Comparison of ENCODE assay signal across 17 cellular contexts in genomic region chr16:61909074-61909473, GRCh38.
DNase-seq lines count a peak whose midpoint lies in the region; ATAC-seq, FAIRE-seq and TF ChIP-seq lines count a peak whose summit lies in the region.
"Had no signal": no experiment of that assay in that cellular context is flagged by ENCODE, and none has a peak within 500 bp of the region (broad histone marks: within the 10 kb centered on the region; RNA-seq: fewer than 3 reads in every experiment).

No MANE protein-coding gene starts in this region.

- H3K27me3 ChIP-seq in MG63 = no peaks in the 10 kb centered on the region
- no peaks in the 10 kb centered on the region for H3K27me3 ChIP-seq in aorta (ENCODE audit: control insufficient read depth in 1 of 2, insufficient read depth in 2 of 2, low read length in 1 of 2)

- H3K9me3 ChIP-seq in MG63 (no peaks in the 10 kb centered on the region), aorta (ENCODE audit: control insufficient read depth, low read length) (no peaks in the 10 kb centered on the region)
- H3K9me3 ChIP-seq: A549 had no signal

- ATAC-seq in aorta (ENCODE audit: low FRiP score) (peak; percentile 78), HG03196 (IDR thresholded peaks at IDR 0.05; ENCODE audit: unreplicated experiment) (no peak)
- ATAC-seq: A549, GM23338 had no signal

- TF ChIP-seq CTCF in GM10248 (IDR thresholded peaks at IDR 0.05; ENCODE audit: control extremely low read depth, extremely low read depth, low read depth, missing control alignments) = no peak

- no peaks in the 10 kb centered on the region for H3K36me3 ChIP-seq in MG63
- H3K36me3 ChIP-seq in aorta (ENCODE audit: control insufficient read depth in 1 of 2, insufficient read depth in 2 of 2, low read length in 1 of 2) = no peaks in the 10 kb centered on the region

- H3K4me3 ChIP-seq in MG63 = no peak overlapping the region
- H3K4me3 ChIP-seq in aorta (ENCODE audit: low read length in 2 of 2) = no peak overlapping the region
- H3K4me3 ChIP-seq: A549, GM23338 had no signal

- peaks cover 1 to 9% of the 10 kb centered on the region in 2 donors for H3K4me1 ChIP-seq in aorta (ENCODE audit: control insufficient read depth in 1 of 2, insufficient read depth in 2 of 2, low read length in 2 of 2)
- H3K4me1 ChIP-seq: A549 had no signal

- peak; percentile 52 for DNase-seq in MG63
- DNase-seq in astrocyte of the hippocampus (ENCODE audit: low read depth, low spot score) = peak; percentile 91
- DNase-seq in medulla oblongata (ENCODE audit: extremely low spot score) = peak; percentile 45
- no peak for DNase-seq in aorta
- no peak for DNase-seq in HTR-8/SVneo (ENCODE audit: insufficient read length, low spot score)
- DNase-seq in GM10248 (ENCODE audit: extremely low spot score) = no peak
- DNase-seq: C1 segment of cervical spinal cord; Calu3; CD4-positive, alpha-beta T cell; DMS 273 treated with DMSO at 0.1 percent for 48 hours; DMS79; H7; IMR-90 had no signal

- POLR2A ChIA-PET in GM10248 (lab: Yijun Ruan, JAX) = no interaction called here

- intact Hi-C loops in aorta (cut with DNase I) = no loop called here

- no peak overlapping the region for H3K27ac ChIP-seq in aorta (ENCODE audit: low read depth in 1 of 2, low read length in 2 of 2)
- H3K27ac ChIP-seq: A549 had no signal

- CTCF ChIA-PET in GM10248 (lab: Yijun Ruan, JAX) = no interaction called here

- WGBS in aorta, 2 donors = 4 to 5% methylated on average over 3 of the region's 3 CpGs

- no peak for FAIRE-seq in HTR-8/SVneo (lab: Jason Lieb, UNC)
- FAIRE-seq: A549, GM12892 had no signal

Comparison
In these comparisons a context has a peak if more than half of its experiments do, and no peak if none do; other contexts are left out.
1. DNase-seq: peak in MG63 (single experiment), astrocyte of the hippocampus (single experiment) and medulla oblongata (single experiment); none in aorta (0 of 2), HTR-8/SVneo (single experiment) and GM10248 (single experiment).